In the genomic region with DNA sequence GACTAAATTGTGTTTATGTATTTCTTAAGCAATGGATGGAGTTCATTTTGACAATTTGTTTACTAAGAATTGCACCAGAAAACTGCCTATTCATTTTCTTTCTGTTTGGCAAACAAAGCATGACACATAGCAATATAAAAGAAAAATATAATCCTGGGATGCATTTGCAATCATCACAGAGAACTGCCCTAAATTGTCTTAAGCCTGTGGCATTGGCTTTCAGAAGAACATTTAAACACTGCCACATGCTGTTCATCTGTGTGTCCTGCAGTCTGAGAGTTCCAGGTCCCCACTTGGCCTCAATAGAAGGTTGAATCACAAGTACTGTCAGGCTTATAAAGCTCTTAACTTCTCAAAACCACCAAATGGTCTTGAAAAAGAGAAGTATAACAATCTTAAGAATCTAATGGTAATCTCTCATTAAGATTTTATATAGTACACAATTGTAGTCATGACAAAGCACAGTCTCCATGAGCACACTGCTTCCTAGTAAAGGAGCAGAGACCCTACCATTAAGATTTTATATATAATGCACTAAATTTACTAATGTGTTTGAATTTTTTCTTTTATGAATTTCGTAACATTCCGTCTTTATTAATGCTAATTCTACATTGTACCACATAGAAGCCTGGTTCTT, we compare ENCODE assay signal across 8 cellular contexts. TPM values are rescaled to one million over a fixed set of nuclear protein-coding genes. Genes with fewer than 3 reads are reported as not detected.
DNase-seq lines count a peak whose midpoint lies in the region; ATAC-seq, FAIRE-seq and TF ChIP-seq lines count a peak whose summit lies in the region.

No MANE protein-coding gene starts in this region.

- H3K27me3 Mint-ChIP-seq in activated CD4-positive, alpha-beta T cell treated with anti-CD3 and anti-CD28 coated beads, Interleukin-2, amount 10 ng/mL, durations not matched to agents 7 days and 5 days, result peaks cover 3% of the 10 kb centered on the region

- no peak for FAIRE-seq in urothelium cell line (lab: Jason Lieb, UNC)

- no peaks in the 10 kb centered on the region for H3K36me3 Mint-ChIP-seq in activated CD4-positive, alpha-beta T cell treated with anti-CD3 and anti-CD28 coated beads, Interleukin-2, amount 10 ng/mL, durations not matched to agents 7 days and 5 days (ENCODE audit: low read depth)

- peaks cover 3% of the 10 kb centered on the region for H3K4me1 Mint-ChIP-seq in activated CD4-positive, alpha-beta T cell treated with anti-CD3 and anti-CD28 coated beads, Interleukin-2, amount 10 ng/mL, durations not matched to agents 7 days and 5 days

- POLR2A ChIA-PET in activated CD4-positive, alpha-beta T cell treated with anti-CD3 and anti-CD28 coated beads, Interleukin-2, amount 10 ng/mL, durations not matched to agents 7 days and 5 days (lab: Charles Lee), result no interaction called here

- H3K9me3 Mint-ChIP-seq in activated CD4-positive, alpha-beta T cell treated with anti-CD3 and anti-CD28 coated beads, Interleukin-2, amount 10 ng/mL, durations not matched to agents 7 days and 5 days, result no peaks in the 10 kb centered on the region

- no peak overlapping the region for H3K4me3 Mint-ChIP-seq in activated CD4-positive, alpha-beta T cell treated with anti-CD3 and anti-CD28 coated beads, Interleukin-2, amount 10 ng/mL, durations not matched to agents 7 days and 5 days

- ATAC-seq in HG03039 (IDR thresholded peaks at IDR 0.05; ENCODE audit: unreplicated experiment), result peak; percentile 86
- ATAC-seq in esophagus mucosa, result peak; percentile 96

- no peak overlapping the region for H3K4me3 ChIP-seq in AG09309 (ENCODE audit: control insufficient read depth, low read depth, low read length)

- CTCF ChIA-PET in activated CD4-positive, alpha-beta T cell treated with anti-CD3 and anti-CD28 coated beads, Interleukin-2, amount 10 ng/mL, durations not matched to agents 7 days and 5 days (lab: Charles Lee), result interaction anchor here (1.1 to 2.3 kb wide), 3 partner anchors 30 to 691 kb away, joined by 3 to 14 read pairs (median 4); partner anchors contain the start of gene RNLS

- DNase-seq in AG09309 (ENCODE audit: low read depth) (peak; percentile 82), GM13976 (ENCODE audit: low spot score) (peak; percentile 41), NCI-H226 (peak; percentile 48), myocyte (ENCODE audit: low read depth) (peak; percentile 84), urothelium cell line (ENCODE audit: low spot score) (peak; percentile 52)
- peak; percentile 56 for DNase-seq in activated CD4-positive, alpha-beta T cell treated with anti-CD3 and anti-CD28 coated beads, Interleukin-2, amount 10 ng/mL, durations not matched to agents 7 days and 5 days

- peak; percentile 79 for TF ChIP-seq CTCF in AG09309 (IDR thresholded peaks at IDR 0.05; ENCODE audit: control insufficient read depth, insufficient read depth, low read depth, low read length, missing control alignments)
- peak; percentile 76 for TF ChIP-seq CTCF in GM13976 (IDR thresholded peaks at IDR 0.05; ENCODE audit: borderline replicate concordance, control extremely low read depth, extremely low read depth, insufficient read depth, missing control alignments)

- in situ Hi-C loops in GM13976 (cut with MboI; ENCODE audit: low sequenced_read_pairs, unreplicated experiment), result loop anchor here (10.0 kb wide), 2 partner anchors 438 to 698 kb away; no protein-coding TSS in a partner anchor

- H3K27ac Mint-ChIP-seq in activated CD4-positive, alpha-beta T cell treated with anti-CD3 and anti-CD28 coated beads, Interleukin-2, amount 10 ng/mL, durations not matched to agents 7 days and 5 days, result no peak overlapping the region

RNA-seq across cellular contexts. Expression of gene RNLS, which starts 29.9 kb away (rescaled TPM):
- 1 to 10 TPM; 1.2 to 1.8 TPM for total RNA-seq in activated CD4-positive, alpha-beta T cell treated with anti-CD3 and anti-CD28 coated beads, Interleukin-2, amount 10 ng/mL, durations not matched to agents 7 days and 5 days
- 10.0 TPM for total RNA-seq in esophagus mucosa
- 0.19 TPM in 1 of 2 replicates, not detected in the other for total RNA-seq in myocyte
- 0.24 TPM for polyA plus RNA-seq in myocyte (2012)

RNA-seq across cellular contexts. Expression of gene LIPJ, which starts 33.3 kb away (rescaled TPM):
- not detected for total RNA-seq in activated CD4-positive, alpha-beta T cell treated with anti-CD3 and anti-CD28 coated beads, Interleukin-2, amount 10 ng/mL, durations not matched to agents 7 days and 5 days
- total RNA-seq in esophagus mucosa (0.12 TPM), myocyte (not detected in 2 replicates)
- not detected for polyA plus RNA-seq in myocyte (2012)
